Comparison of ENCODE assay signal across 26 cellular contexts in genomic region chr1:162197041-162197511, GRCh38.
A peak's percentile ranks its signal among the peaks of the same experiment; 100 is the strongest.
DNase-seq lines count a peak whose midpoint lies in the region; ATAC-seq, FAIRE-seq and TF ChIP-seq lines count a peak whose summit lies in the region.
"Had no signal": no experiment of that assay in that cellular context is flagged by ENCODE, and none has a peak within 500 bp of the region (broad histone marks: within the 10 kb centered on the region; RNA-seq: fewer than 3 reads in every experiment).

No MANE protein-coding gene starts in this region.

- no peaks in the 10 kb centered on the region for H3K27me3 ChIP-seq in mesendoderm (ENCODE audit: insufficient read depth, low read length, poor library complexity)
- H3K27me3 ChIP-seq: dorsolateral prefrontal cortex, gastroesophageal sphincter had no signal

- no CpG with 5 or more reads among the region's 8 CpGs for WGBS in mesendoderm (ENCODE audit: extremely low coverage, insufficient coverage, low lambda C conversion rate)

- H3K27ac ChIP-seq in mesendoderm (ENCODE audit: low read depth, low read length) = no peak overlapping the region
- H3K27ac ChIP-seq: C4-2B, gastroesophageal sphincter, RWPE1, SK-N-MC, skin epidermis, tibial artery had no signal

- DNase-seq in D721Med (ENCODE audit: insufficient read length, low spot score) (no peak), SW480 (ENCODE audit: low spot score) (peak; percentile 34), left kidney (ENCODE audit: low read depth, low spot score) (peak; percentile 44), renal cortical epithelial cell (ENCODE audit: low read depth) (peak; percentile 83), mesendoderm (no peak), NCI-H82 treated with DMSO at 0.1 percent for 48 hours (lab: John Stamatoyannopoulos, UW; ENCODE audit: unreplicated experiment) (no peak)
- DNase-seq: activated CD4-positive, alpha-beta T cell treated with anti-CD3 and anti-CD28 coated beads for 36 hours; activated CD8-positive, alpha-beta memory T cell treated with anti-CD3 and anti-CD28 coated beads for 24 hours; activated naive CD8-positive, alpha-beta T cell treated with anti-CD3 and anti-CD28 coated beads, Interleukin-2, amount 50 U/mL, for 24 hours; activated T-cell treated with anti-CD3 and anti-CD28 coated beads, Interleukin-2, amount 50 U/mL, for 1 hour; cerebellar nuclear complex; dorsolateral prefrontal cortex; NCI-H1436 treated with DMSO at 0.1 percent for 48 hours; NCI-H2107; NCI-H774; stimulated activated CD8-positive, alpha-beta memory T cell treated with anti-CD3 and anti-CD28 coated beads, Interleukin-4, amount 100 ng/mL, for 48 hours; stimulated activated naive CD8-positive, alpha-beta T cell treated with anti-CD3 and anti-CD28 coated beads, Interleukin-15, amount 100 ng/mL, for 72 hours; tibial artery had no signal

- no peak overlapping the region for H3K56ac ChIP-seq in mesendoderm (ENCODE audit: low read length)

- H3K18ac ChIP-seq in mesendoderm (ENCODE audit: low read length) = no peak overlapping the region

- no peak for ATAC-seq in HG02571 (IDR thresholded peaks at IDR 0.05; ENCODE audit: unreplicated experiment)
- ATAC-seq: activated CD4-positive, alpha-beta T cell treated with anti-CD3 and anti-CD28 coated beads for 36 hours; activated naive CD8-positive, alpha-beta T cell treated with anti-CD3 and anti-CD28 coated beads, Interleukin-2, amount 50 U/mL, for 24 hours; gastroesophageal sphincter; stimulated activated naive CD8-positive, alpha-beta T cell treated with anti-CD3 and anti-CD28 coated beads, Interleukin-15, amount 100 ng/mL, for 72 hours had no signal

- H3K36me3 ChIP-seq in mesendoderm (ENCODE audit: control insufficient read depth, insufficient read depth, low read length) = no peaks in the 10 kb centered on the region
- H3K36me3 ChIP-seq: gastroesophageal sphincter, tibial artery had no signal

- H4K5ac ChIP-seq in mesendoderm (ENCODE audit: low read length) = no peak overlapping the region

- H3K4me3 ChIP-seq in mesendoderm (ENCODE audit: low read length) = no peak overlapping the region
- H3K4me3 ChIP-seq: dorsolateral prefrontal cortex, gastroesophageal sphincter, lung, SK-N-MC, skin epidermis, tibial artery had no signal

- H4K8ac ChIP-seq in mesendoderm (ENCODE audit: low read depth, low read length) = no peak overlapping the region

- H3K9ac ChIP-seq in mesendoderm (ENCODE audit: low read length) = no peak overlapping the region

- H3K79me1 ChIP-seq in mesendoderm (ENCODE audit: low read length) = peaks cover 9% of the 10 kb centered on the region

- H2BK15ac ChIP-seq in mesendoderm (replicated peaks; ENCODE audit: low read depth) = no peak overlapping the region

- no peak overlapping the region for H3K4ac ChIP-seq in mesendoderm (ENCODE audit: low read depth, low read length)

- H2BK5ac ChIP-seq in mesendoderm (ENCODE audit: low read length) = no peak overlapping the region

- peak; percentile 29 for FAIRE-seq in D721Med (lab: Jason Lieb, UNC)
- FAIRE-seq: endothelial cell of umbilical vein had no signal

- no peak overlapping the region for H2BK120ac ChIP-seq in mesendoderm (ENCODE audit: low read depth, low read length)

- H3K4me1 ChIP-seq in mesendoderm (ENCODE audit: control insufficient read depth, low read depth, low read length) = peaks cover 8% of the 10 kb centered on the region

- H3K23ac ChIP-seq in mesendoderm (ENCODE audit: low read length) = no peak overlapping the region

- H3K4me2 ChIP-seq in mesendoderm (ENCODE audit: low read length) = no peak overlapping the region

- H3K79me2 ChIP-seq in mesendoderm (ENCODE audit: control insufficient read depth, insufficient read depth, low read length) = peaks cover 7% of the 10 kb centered on the region

- no peak overlapping the region for H2AK5ac ChIP-seq in mesendoderm (ENCODE audit: low read length)

- no peak for TF ChIP-seq CTCF in D721Med (IDR thresholded peaks at IDR 0.05; ENCODE audit: insufficient read depth, missing control alignments)

Comparison
In these comparisons a context has a peak if more than half of its experiments do, and no peak if none do; other contexts are left out.
1. DNase-seq: peak in SW480 (single experiment), left kidney (single experiment) and renal cortical epithelial cell (single experiment); none in D721Med (single experiment), mesendoderm (single experiment) and NCI-H82 treated with DMSO at 0.1 percent for 48 hours (single experiment).